In the genomic region with DNA sequence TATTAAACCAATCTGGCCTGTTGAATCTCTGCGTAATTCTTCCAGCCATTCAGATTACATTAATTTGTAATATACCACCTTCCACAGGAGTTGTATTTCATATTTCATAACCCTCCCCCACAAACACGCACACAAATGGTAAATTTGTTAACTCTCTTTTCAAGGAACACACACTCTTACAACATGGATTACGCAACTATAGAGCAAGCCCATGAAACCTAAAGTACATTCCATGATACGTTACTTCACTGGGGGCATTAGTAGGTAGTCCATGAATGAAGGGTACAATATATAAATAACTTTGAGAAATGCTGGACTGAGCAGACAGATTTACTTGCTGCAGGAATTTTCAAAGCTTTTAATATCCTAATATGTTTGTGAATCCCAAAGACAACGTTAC, we compare ENCODE assay signal across 15 cellular contexts.
"Had no signal": no experiment of that assay in that cellular context is flagged by ENCODE, and none has a peak within 500 bp of the region (broad histone marks: within the 10 kb centered on the region; RNA-seq: fewer than 3 reads in every experiment).

No MANE protein-coding gene starts in this region.

- DNase-seq: activated CD4-positive, alpha-beta T cell treated with anti-CD3 and anti-CD28 coated beads, Interleukin-2, amount 10 ng/mL, durations not matched to agents 24 days and 14 days; activated CD4-positive, CD25-positive, alpha-beta regulatory T cell; activated CD8-positive, alpha-beta memory T cell treated with anti-CD3 and anti-CD28 coated beads, Interleukin-2, amount 50 U/mL, for 48 hours; activated naive CD8-positive, alpha-beta T cell treated with anti-CD3 and anti-CD28 coated beads for 36 hours; brain microvascular endothelial cell; islet precursor cell; mucosa of descending colon; naive thymus-derived CD4-positive, alpha-beta T cell; pancreas; retina; stimulated activated CD4-positive, alpha-beta T cell treated with anti-CD3 and anti-CD28 coated beads, Interleukin-4, amount 100 ng/mL, for 1 hour; stimulated activated naive B cell treated with anti-CD40 and anti-IgM and Interleukin-4, amounts not matched to agents 10 μg/mL and 1 μg/mL and 100 μg/mL, for 72 hours; thyroid gland had no signal

- H3K4me1 ChIP-seq: gastroesophageal sphincter, pancreas, thyroid gland had no signal

- H3K27me3 ChIP-seq: brain microvascular endothelial cell, pancreas, thyroid gland had no signal

- H3K27ac ChIP-seq: brain microvascular endothelial cell, epithelial cell of prostate, gastroesophageal sphincter, pancreas, thyroid gland had no signal

- H3K36me3 ChIP-seq: brain microvascular endothelial cell, gastroesophageal sphincter, pancreas, thyroid gland had no signal

- H3K4me3 ChIP-seq: gastroesophageal sphincter, mucosa of descending colon, pancreas, thyroid gland had no signal

- H3K9me3 ChIP-seq: gastroesophageal sphincter, mucosa of descending colon, pancreas, thyroid gland had no signal
